ENCODE assay signal across 1 cellular context in the genomic region with DNA sequence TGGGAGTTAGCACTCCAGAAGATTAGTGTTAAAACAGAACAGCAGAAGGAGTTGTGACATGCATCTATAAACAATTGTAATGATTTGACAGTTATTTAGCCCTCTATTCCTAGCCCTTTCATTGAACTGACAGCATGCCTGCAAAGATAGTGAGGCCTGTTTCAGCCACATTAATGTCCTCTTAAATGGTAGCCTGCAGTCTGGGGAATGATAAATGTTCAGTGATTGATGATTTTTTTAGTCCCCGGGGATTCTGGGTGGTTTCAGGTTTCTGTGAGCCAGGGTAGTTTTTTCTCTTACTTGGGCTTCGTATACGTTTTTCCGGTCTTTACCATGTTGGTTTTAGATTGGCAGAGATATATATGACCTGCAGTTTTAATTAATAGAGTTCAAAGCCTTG.
TF ChIP-seq lines count a peak whose summit lies in the region.

No MANE protein-coding gene starts in this region.

TF ChIP-seq in HEK293, 187 proteins besides CTCF, POLR2A, EP300 and RAD21 (continued from another document and continues in another):
- no peak; the same call in 1 of the 2 replicates for TF ChIP-seq TRIM28 (IDR thresholded peaks at IDR 0.05; ENCODE audit: borderline replicate concordance, low read length)
- no peak for TF ChIP-seq ZNF133 (tag by site-specific recombination; IDR thresholded peaks at IDR 0.05)
- TF ChIP-seq, protein P1, sequence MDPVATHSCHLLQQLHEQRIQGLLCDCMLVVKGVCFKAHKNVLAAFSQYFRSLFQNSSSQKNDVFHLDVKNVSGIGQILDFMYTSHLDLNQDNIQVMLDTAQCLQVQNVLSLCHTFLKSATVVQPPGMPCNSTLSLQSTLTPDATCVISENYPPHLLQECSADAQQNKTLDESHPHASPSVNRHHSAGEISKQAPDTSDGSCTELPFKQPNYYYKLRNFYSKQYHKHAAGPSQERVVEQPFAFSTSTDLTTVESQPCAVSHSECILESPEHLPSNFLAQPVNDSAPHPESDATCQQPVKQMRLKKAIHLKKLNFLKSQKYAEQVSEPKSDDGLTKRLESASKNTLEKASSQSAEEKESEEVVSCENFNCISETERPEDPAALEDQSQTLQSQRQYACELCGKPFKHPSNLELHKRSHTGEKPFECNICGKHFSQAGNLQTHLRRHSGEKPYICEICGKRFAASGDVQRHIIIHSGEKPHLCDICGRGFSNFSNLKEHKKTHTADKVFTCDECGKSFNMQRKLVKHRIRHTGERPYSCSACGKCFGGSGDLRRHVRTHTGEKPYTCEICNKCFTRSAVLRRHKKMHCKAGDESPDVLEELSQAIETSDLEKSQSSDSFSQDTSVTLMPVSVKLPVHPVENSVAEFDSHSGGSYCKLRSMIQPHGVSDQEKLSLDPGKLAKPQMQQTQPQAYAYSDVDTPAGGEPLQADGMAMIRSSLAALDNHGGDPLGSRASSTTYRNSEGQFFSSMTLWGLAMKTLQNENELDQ (tag by site-specific recombination; IDR thresholded peaks at IDR 0.05; ENCODE audit: low read depth): 0 out of 2 replicates have a peak, but pooled peaks have one; percentile 36
- TF ChIP-seq EGR2 (tag by site-specific recombination; IDR thresholded peaks at IDR 0.05; ENCODE audit: low read depth): no peak
- no peak for TF ChIP-seq SP3 (tag by site-specific recombination; IDR thresholded peaks at IDR 0.05)
- no peak for TF ChIP-seq ZNF837 (tag by site-specific recombination; IDR thresholded peaks at IDR 0.05)
- peak; percentile 75 for TF ChIP-seq ZBTB17 (tag by site-specific recombination; IDR thresholded peaks at IDR 0.05)
- TF ChIP-seq, protein P2, sequence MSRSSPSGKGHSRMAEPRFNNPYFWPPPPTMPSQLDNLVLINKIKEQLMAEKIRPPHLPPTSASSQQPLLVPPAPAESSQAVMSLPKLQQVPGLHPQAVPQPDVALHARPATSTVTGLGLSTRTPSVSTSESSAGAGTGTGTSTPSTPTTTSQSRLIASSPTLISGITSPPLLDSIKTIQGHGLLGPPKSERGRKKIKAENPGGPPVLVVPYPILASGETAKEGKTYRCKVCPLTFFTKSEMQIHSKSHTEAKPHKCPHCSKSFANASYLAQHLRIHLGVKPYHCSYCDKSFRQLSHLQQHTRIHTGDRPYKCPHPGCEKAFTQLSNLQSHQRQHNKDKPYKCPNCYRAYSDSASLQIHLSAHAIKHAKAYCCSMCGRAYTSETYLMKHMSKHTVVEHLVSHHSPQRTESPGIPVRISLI (tag by site-specific recombination; IDR thresholded peaks at IDR 0.05): peak; percentile 90
- peak; percentile 97 for TF ChIP-seq OSR2 (tag by site-specific recombination; IDR thresholded peaks at IDR 0.05)
- TF ChIP-seq ZNF621 (tag by site-specific recombination; IDR thresholded peaks at IDR 0.05): no peak
- TF ChIP-seq ZNF350 (tag by site-specific recombination; IDR thresholded peaks at IDR 0.05): no peak
- no peak for TF ChIP-seq ZNF791 (tag by site-specific recombination; IDR thresholded peaks at IDR 0.05)
- no peak for TF ChIP-seq ZNF155 (tag by site-specific recombination; IDR thresholded peaks at IDR 0.05)
- TF ChIP-seq, protein P3, sequence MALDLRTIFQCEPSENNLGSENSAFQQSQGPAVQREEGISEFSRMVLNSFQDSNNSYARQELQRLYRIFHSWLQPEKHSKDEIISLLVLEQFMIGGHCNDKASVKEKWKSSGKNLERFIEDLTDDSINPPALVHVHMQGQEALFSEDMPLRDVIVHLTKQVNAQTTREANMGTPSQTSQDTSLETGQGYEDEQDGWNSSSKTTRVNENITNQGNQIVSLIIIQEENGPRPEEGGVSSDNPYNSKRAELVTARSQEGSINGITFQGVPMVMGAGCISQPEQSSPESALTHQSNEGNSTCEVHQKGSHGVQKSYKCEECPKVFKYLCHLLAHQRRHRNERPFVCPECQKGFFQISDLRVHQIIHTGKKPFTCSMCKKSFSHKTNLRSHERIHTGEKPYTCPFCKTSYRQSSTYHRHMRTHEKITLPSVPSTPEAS (tag by site-specific recombination; IDR thresholded peaks at IDR 0.05): no peak
- peak; percentile 50; the same call in 1 of the 2 replicates for TF ChIP-seq ZNF660 (tag by site-specific recombination; IDR thresholded peaks at IDR 0.05)
- TF ChIP-seq KLF16 (tag by site-specific recombination; IDR thresholded peaks at IDR 0.05): no peak
- peak; percentile 89 for TF ChIP-seq ZSCAN30 (tag by site-specific recombination; IDR thresholded peaks at IDR 0.05)
- no peak for TF ChIP-seq ZNF785 (tag by site-specific recombination; IDR thresholded peaks at IDR 0.05)
- TF ChIP-seq, protein P4, sequence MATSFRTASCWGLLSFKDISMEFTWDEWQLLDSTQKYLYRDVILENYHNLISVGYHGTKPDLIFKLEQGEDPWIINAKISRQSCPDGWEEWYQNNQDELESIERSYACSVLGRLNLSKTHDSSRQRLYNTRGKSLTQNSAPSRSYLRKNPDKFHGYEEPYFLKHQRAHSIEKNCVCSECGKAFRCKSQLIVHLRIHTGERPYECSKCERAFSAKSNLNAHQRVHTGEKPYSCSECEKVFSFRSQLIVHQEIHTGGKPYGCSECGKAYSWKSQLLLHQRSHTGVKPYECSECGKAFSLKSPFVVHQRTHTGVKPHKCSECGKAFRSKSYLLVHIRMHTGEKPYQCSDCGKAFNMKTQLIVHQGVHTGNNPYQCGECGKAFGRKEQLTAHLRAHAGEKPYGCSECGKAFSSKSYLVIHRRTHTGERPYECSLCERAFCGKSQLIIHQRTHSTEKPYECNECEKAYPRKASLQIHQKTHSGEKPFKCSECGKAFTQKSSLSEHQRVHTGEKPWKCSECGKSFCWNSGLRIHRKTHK (tag by site-specific recombination; IDR thresholded peaks at IDR 0.05): no peak
- TF ChIP-seq, protein P5, sequence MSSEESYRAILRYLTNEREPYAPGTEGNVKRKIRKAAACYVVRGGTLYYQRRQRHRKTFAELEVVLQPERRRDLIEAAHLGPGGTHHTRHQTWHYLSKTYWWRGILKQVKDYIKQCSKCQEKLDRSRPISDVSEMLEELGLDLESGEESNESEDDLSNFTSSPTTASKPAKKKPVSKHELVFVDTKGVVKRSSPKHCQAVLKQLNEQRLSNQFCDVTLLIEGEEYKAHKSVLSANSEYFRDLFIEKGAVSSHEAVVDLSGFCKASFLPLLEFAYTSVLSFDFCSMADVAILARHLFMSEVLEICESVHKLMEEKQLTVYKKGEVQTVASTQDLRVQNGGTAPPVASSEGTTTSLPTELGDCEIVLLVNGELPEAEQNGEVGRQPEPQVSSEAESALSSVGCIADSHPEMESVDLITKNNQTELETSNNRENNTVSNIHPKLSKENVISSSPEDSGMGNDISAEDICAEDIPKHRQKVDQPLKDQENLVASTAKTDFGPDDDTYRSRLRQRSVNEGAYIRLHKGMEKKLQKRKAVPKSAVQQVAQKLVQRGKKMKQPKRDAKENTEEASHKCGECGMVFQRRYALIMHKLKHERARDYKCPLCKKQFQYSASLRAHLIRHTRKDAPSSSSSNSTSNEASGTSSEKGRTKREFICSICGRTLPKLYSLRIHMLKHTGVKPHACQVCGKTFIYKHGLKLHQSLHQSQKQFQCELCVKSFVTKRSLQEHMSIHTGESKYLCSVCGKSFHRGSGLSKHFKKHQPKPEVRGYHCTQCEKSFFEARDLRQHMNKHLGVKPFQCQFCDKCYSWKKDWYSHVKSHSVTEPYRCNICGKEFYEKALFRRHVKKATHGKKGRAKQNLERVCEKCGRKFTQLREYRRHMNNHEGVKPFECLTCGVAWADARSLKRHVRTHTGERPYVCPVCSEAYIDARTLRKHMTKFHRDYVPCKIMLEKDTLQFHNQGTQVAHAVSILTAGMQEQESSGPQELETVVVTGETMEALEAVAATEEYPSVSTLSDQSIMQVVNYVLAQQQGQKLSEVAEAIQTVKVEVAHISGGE (tag by site-specific recombination; conservative IDR thresholded peaks at IDR 0.05; ENCODE audit: low read depth): no peak
- TF ChIP-seq ZNF561 (tag by site-specific recombination; IDR thresholded peaks at IDR 0.05; ENCODE audit: borderline replicate concordance): peak; percentile 84
- TF ChIP-seq, protein P6, sequence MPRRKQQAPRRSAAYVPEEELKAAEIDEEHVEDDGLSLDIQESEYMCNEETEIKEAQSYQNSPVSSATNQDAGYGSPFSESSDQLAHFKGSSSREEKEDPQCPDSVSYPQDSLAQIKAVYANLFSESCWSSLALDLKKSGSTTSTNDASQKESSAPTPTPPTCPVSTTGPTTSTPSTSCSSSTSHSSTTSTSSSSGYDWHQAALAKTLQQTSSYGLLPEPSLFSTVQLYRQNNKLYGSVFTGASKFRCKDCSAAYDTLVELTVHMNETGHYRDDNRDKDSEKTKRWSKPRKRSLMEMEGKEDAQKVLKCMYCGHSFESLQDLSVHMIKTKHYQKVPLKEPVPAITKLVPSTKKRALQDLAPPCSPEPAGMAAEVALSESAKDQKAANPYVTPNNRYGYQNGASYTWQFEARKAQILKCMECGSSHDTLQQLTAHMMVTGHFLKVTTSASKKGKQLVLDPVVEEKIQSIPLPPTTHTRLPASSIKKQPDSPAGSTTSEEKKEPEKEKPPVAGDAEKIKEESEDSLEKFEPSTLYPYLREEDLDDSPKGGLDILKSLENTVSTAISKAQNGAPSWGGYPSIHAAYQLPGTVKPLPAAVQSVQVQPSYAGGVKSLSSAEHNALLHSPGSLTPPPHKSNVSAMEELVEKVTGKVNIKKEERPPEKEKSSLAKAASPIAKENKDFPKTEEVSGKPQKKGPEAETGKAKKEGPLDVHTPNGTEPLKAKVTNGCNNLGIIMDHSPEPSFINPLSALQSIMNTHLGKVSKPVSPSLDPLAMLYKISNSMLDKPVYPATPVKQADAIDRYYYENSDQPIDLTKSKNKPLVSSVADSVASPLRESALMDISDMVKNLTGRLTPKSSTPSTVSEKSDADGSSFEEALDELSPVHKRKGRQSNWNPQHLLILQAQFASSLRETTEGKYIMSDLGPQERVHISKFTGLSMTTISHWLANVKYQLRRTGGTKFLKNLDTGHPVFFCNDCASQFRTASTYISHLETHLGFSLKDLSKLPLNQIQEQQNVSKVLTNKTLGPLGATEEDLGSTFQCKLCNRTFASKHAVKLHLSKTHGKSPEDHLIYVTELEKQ (tag by site-specific recombination; IDR thresholded peaks at IDR 0.05; ENCODE audit: borderline replicate concordance): peak; percentile 91
- TF ChIP-seq, protein P7, sequence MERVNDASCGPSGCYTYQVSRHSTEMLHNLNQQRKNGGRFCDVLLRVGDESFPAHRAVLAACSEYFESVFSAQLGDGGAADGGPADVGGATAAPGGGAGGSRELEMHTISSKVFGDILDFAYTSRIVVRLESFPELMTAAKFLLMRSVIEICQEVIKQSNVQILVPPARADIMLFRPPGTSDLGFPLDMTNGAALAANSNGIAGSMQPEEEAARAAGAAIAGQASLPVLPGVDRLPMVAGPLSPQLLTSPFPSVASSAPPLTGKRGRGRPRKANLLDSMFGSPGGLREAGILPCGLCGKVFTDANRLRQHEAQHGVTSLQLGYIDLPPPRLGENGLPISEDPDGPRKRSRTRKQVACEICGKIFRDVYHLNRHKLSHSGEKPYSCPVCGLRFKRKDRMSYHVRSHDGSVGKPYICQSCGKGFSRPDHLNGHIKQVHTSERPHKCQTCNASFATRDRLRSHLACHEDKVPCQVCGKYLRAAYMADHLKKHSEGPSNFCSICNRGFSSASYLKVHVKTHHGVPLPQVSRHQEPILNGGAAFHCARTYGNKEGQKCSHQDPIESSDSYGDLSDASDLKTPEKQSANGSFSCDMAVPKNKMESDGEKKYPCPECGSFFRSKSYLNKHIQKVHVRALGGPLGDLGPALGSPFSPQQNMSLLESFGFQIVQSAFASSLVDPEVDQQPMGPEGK (tag by site-specific recombination; IDR thresholded peaks at IDR 0.05): no peak
- TF ChIP-seq ZNF777 (tag by site-specific recombination; IDR thresholded peaks at IDR 0.05; ENCODE audit: borderline replicate concordance): no peak
- TF ChIP-seq KLF8 (tag by site-specific recombination; IDR thresholded peaks at IDR 0.05): 0 out of 2 replicates have a peak, but pooled peaks have one; percentile 56
- peak; percentile 43; the same call in 1 of the 2 replicates for TF ChIP-seq BCL11A (tag by site-specific recombination; IDR thresholded peaks at IDR 0.05; ENCODE audit: low read depth)
- peak; percentile 99 for TF ChIP-seq FEZF1 (tag by site-specific recombination; IDR thresholded peaks at IDR 0.05)
- no peak for TF ChIP-seq PRDM1 (tag by site-specific recombination; IDR thresholded peaks at IDR 0.05)
- no peak for TF ChIP-seq ZBTB21 (tag by site-specific recombination; IDR thresholded peaks at IDR 0.05)
- TF ChIP-seq SALL2 (tag by site-specific recombination; IDR thresholded peaks at IDR 0.05; ENCODE audit: borderline replicate concordance): no peak
- TF ChIP-seq ZIC2 (tag by site-specific recombination; IDR thresholded peaks at IDR 0.05): peak; percentile 71
- no peak for TF ChIP-seq ZNF555 (tag by site-specific recombination; conservative IDR thresholded peaks at IDR 0.05)
- TF ChIP-seq, protein P8, sequence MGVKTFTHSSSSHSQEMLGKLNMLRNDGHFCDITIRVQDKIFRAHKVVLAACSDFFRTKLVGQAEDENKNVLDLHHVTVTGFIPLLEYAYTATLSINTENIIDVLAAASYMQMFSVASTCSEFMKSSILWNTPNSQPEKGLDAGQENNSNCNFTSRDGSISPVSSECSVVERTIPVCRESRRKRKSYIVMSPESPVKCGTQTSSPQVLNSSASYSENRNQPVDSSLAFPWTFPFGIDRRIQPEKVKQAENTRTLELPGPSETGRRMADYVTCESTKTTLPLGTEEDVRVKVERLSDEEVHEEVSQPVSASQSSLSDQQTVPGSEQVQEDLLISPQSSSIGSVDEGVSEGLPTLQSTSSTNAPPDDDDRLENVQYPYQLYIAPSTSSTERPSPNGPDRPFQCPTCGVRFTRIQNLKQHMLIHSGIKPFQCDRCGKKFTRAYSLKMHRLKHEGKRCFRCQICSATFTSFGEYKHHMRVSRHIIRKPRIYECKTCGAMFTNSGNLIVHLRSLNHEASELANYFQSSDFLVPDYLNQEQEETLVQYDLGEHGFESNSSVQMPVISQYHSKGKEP (tag by site-specific recombination; IDR thresholded peaks at IDR 0.05): peak; percentile 82
- TF ChIP-seq MZF1 (tag by site-specific recombination; IDR thresholded peaks at IDR 0.05; ENCODE audit: borderline replicate concordance): peak; percentile 99
- TF ChIP-seq, protein P9, sequence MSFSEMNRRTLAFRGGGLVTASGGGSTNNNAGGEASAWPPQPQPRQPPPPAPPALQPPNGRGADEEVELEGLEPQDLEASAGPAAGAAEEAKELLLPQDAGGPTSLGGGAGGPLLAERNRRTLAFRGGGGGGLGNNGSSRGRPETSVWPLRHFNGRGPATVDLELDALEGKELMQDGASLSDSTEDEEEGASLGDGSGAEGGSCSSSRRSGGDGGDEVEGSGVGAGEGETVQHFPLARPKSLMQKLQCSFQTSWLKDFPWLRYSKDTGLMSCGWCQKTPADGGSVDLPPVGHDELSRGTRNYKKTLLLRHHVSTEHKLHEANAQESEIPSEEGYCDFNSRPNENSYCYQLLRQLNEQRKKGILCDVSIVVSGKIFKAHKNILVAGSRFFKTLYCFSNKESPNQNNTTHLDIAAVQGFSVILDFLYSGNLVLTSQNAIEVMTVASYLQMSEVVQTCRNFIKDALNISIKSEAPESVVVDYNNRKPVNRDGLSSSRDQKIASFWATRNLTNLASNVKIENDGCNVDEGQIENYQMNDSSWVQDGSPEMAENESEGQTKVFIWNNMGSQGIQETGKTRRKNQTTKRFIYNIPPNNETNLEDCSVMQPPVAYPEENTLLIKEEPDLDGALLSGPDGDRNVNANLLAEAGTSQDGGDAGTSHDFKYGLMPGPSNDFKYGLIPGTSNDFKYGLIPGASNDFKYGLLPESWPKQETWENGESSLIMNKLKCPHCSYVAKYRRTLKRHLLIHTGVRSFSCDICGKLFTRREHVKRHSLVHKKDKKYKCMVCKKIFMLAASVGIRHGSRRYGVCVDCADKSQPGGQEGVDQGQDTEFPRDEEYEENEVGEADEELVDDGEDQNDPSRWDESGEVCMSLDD (tag by site-specific recombination; IDR thresholded peaks at IDR 0.05): no peak
- peak; percentile 79 for TF ChIP-seq ZNF366 (tag by site-specific recombination; conservative IDR thresholded peaks at IDR 0.05)
- no peak for TF ChIP-seq ZNF175 (tag by site-specific recombination; IDR thresholded peaks at IDR 0.05)
- no peak for TF ChIP-seq ZNF239 (tag by site-specific recombination; IDR thresholded peaks at IDR 0.05)
- peak; percentile 82 for TF ChIP-seq ZNF629 (tag by site-specific recombination; IDR thresholded peaks at IDR 0.05)
- TF ChIP-seq YY1 (tag by site-specific recombination; IDR thresholded peaks at IDR 0.05): peak; percentile 45; the same call in 1 of the 2 replicates
